1 cellular context compared by ENCODE assay signal in genomic region chr7:1117321-1117928, GRCh38.
A peak's percentile ranks its signal among the peaks of the same experiment; 100 is the strongest.
TF ChIP-seq lines count a peak whose summit lies in the region.

No MANE protein-coding gene starts in this region.

TF ChIP-seq in HEK293, 187 proteins besides CTCF, POLR2A, EP300 and RAD21 (continued from another document):
- 0 out of 2 replicates have a peak, but pooled peaks have one; percentile 7 for TF ChIP-seq EGR2 (tag by site-specific recombination; IDR thresholded peaks at IDR 0.05; ENCODE audit: low read depth)
- no peak for TF ChIP-seq ZNF626 (tag by site-specific recombination; IDR thresholded peaks at IDR 0.05)
- peak; percentile 62; the same call in 1 of the 2 replicates for TF ChIP-seq ZNF629 (tag by site-specific recombination; IDR thresholded peaks at IDR 0.05)
- no peak for TF ChIP-seq ZNF248 (tag by site-specific recombination; IDR thresholded peaks at IDR 0.05)
- TF ChIP-seq, protein P1, sequence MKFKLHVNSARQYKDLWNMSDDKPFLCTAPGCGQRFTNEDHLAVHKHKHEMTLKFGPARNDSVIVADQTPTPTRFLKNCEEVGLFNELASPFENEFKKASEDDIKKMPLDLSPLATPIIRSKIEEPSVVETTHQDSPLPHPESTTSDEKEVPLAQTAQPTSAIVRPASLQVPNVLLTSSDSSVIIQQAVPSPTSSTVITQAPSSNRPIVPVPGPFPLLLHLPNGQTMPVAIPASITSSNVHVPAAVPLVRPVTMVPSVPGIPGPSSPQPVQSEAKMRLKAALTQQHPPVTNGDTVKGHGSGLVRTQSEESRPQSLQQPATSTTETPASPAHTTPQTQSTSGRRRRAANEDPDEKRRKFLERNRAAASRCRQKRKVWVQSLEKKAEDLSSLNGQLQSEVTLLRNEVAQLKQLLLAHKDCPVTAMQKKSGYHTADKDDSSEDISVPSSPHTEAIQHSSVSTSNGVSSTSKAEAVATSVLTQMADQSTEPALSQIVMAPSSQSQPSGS (tag by site-specific recombination; IDR thresholded peaks at IDR 0.05; ENCODE audit: low read depth) = peak; percentile 80
- no peak for TF ChIP-seq MEIS1 (CRISPR knock-in tag; IDR thresholded peaks at IDR 0.05; ENCODE audit: borderline replicate concordance)
- no peak for TF ChIP-seq ZNF16 (tag by site-specific recombination; IDR thresholded peaks at IDR 0.05; ENCODE audit: low read depth)
- TF ChIP-seq ZNF341 (tag by site-specific recombination; IDR thresholded peaks at IDR 0.05; ENCODE audit: low read depth) = no peak
- no peak for TF ChIP-seq ZNF521 (tag by site-specific recombination; IDR thresholded peaks at IDR 0.05)
- no peak for TF ChIP-seq ZNF776 (tag by site-specific recombination; IDR thresholded peaks at IDR 0.05; ENCODE audit: borderline replicate concordance)
- TF ChIP-seq ZNF404 (tag by site-specific recombination; IDR thresholded peaks at IDR 0.05) = no peak
- TF ChIP-seq ELK4 (IDR thresholded peaks at IDR 0.05; ENCODE audit: borderline replicate concordance, low read depth, low read length) = no peak
- TF ChIP-seq ZNF426 (tag by site-specific recombination; IDR thresholded peaks at IDR 0.05) = no peak
